8 cellular contexts compared by ENCODE assay signal in the genomic region with DNA sequence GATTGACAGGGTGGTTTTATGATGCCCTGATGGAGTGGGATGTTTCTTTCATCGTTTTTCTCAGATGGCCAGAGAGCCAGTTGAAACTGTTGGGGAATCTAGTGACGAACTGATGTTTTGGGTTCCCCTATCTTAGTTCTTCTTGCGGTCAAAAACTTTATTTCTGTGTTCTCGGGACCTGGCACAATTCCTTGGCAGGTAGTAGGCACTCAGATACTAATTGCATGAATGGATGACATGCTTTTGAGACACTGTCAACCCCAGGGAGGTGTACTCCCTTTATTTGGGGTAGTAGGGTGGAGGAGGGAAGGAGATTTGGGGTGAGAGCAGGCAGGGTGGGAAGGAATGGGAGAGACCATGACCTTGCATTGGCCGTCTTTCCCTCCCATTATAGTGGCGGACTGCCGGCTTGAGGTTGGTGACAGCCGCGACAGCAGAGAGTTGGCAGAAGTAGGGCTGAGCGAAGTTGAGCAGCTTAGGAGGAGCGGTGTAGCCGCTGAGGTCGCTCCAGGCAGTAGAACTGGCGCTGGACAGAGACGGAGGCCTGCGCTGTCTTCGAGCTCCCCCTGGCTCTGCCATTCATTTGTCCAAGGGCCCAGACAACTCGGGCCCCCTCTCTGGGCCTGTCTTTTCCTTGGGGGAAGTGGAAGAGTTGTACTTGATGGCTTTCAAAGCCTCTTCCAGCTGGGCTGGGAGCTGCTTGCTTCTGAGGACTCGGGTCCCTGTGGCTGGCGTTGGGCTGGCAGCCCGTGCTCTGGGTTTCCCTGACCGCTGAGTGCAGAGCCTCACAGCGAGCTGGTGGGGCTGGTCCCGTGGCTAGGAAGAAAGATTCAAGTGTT. TPM values are rescaled to one million over a fixed set of nuclear protein-coding genes. Genes with fewer than 3 reads are reported as not detected.
A peak's percentile ranks its signal among the peaks of the same experiment; 100 is the strongest.
DNase-seq lines count a peak whose midpoint lies in the region; ATAC-seq lines count a peak whose summit lies in the region.

No MANE protein-coding gene starts in this region.

- H3K27ac ChIP-seq in CD4-positive, alpha-beta memory T cell (ENCODE audit: low read depth, low read length) = peak overlapping the region; percentile 75

- intact Hi-C loops in CD4-positive, alpha-beta memory T cell (cut with micrococcal nuclease) = loop anchor here (1.0 to 10.0 kb wide), 5 partner anchors 17 to 753 kb away; a partner anchor contains a TSS

- H3K4me1 ChIP-seq in CD4-positive, alpha-beta memory T cell (ENCODE audit: insufficient read depth, low read length) = peaks cover 74% of the 10 kb centered on the region

- DNase-seq in CD4-positive, alpha-beta memory T cell = peak in 3 of 5 donors; percentile 35 to 40 (median 36)
- DNase-seq in NCI-H82 (lab: John Stamatoyannopoulos, UW) (peak; percentile 66), immature natural killer cell (peak; percentile 34 to 49 (median 41)), AG08395 (ENCODE audit: low spot score) (no peak)
- no peak for DNase-seq in activated naive CD4-positive, alpha-beta T cell treated with anti-CD3 and anti-CD28 coated beads, Interleukin-2, amount 50 U/mL, for 72 hours (ENCODE audit: low spot score in 2 of 2)
- DNase-seq in stimulated activated CD4-positive, alpha-beta T cell treated with anti-CD3 and anti-CD28 coated beads, Interleukin-2, amount 100 ng/mL, for 24 hours = peak; percentile 39 to 44
- DNase-seq in central memory CD4-positive, alpha-beta T cell = no peak

- H3K36me3 ChIP-seq in CD4-positive, alpha-beta memory T cell (ENCODE audit: insufficient read depth, low read length) = no peaks in the 10 kb centered on the region

- POLR2A ChIA-PET in CD4-positive, alpha-beta memory T cell (lab: Charles Lee; ENCODE audit: partially characterized antibody) = interaction anchor here (0.6 to 5.0 kb wide), 16 partner anchors 8 to 162 kb away, joined by 3 to 34 read pairs (median 8); a partner anchor contains a TSS

- CTCF ChIA-PET in CD4-positive, alpha-beta memory T cell (lab: Charles Lee; ENCODE audit: partially characterized antibody) = interaction anchor here (0.6 to 5.7 kb wide), 23 partner anchors 8 to 165 kb away, joined by 3 to 71 read pairs (median 5); a partner anchor contains a TSS

- peaks cover 25 to 31% of the 10 kb centered on the region in 2 donors for H3K36me3 Mint-ChIP-seq in CD4-positive, alpha-beta memory T cell
- peaks cover 42 to 55% of the 10 kb centered on the region in 2 donors for H3K36me3 Mint-ChIP-seq in activated naive CD4-positive, alpha-beta T cell treated with anti-CD3 and anti-CD28 coated beads, Interleukin-2, amount 50 U/mL, for 72 hours
- H3K36me3 Mint-ChIP-seq in immature natural killer cell = peaks cover 5 to 17% (median 9%) of the 10 kb centered on the region in 3 donors

- H3K27ac Mint-ChIP-seq in CD4-positive, alpha-beta memory T cell = peak overlapping the region; percentile 66 to 96 (median 87)
- peak overlapping the region; percentile 82 to 87 for H3K27ac Mint-ChIP-seq in activated naive CD4-positive, alpha-beta T cell treated with anti-CD3 and anti-CD28 coated beads, Interleukin-2, amount 50 U/mL, for 72 hours
- H3K27ac Mint-ChIP-seq in immature natural killer cell = peak overlapping the region; percentile 35 to 91 (median 72)

- H3K4me3 Mint-ChIP-seq in CD4-positive, alpha-beta memory T cell = peak overlapping the region; percentile 81 to 92 (median 84)
- peak overlapping the region; percentile 71 to 86 (median 79) for H3K4me3 Mint-ChIP-seq in immature natural killer cell

- H3K4me3 ChIP-seq in CD4-positive, alpha-beta memory T cell (ENCODE audit: low read length in 2 of 2) = peak overlapping the region; percentile 50 to 73

- peak; percentile 34 to 55 for ATAC-seq in activated naive CD4-positive, alpha-beta T cell treated with anti-CD3 and anti-CD28 coated beads, Interleukin-2, amount 50 U/mL, for 72 hours
- no peak for ATAC-seq in HG03521 (IDR thresholded peaks at IDR 0.05; ENCODE audit: unreplicated experiment)

- no peaks in the 10 kb centered on the region for H3K27me3 ChIP-seq in CD4-positive, alpha-beta memory T cell (ENCODE audit: insufficient read depth, low read length)

- peaks cover 52 to 80% (median 64%) of the 10 kb centered on the region in 4 donors for H3K4me1 Mint-ChIP-seq in CD4-positive, alpha-beta memory T cell
- H3K4me1 Mint-ChIP-seq in immature natural killer cell = peaks cover 57 to 69% of the 10 kb centered on the region in 2 donors

- H3K27me3 Mint-ChIP-seq in CD4-positive, alpha-beta memory T cell = no peaks in the 10 kb centered on the region
- peaks cover 4 to 14% (median 13%) of the 10 kb centered on the region in 3 donors for H3K27me3 Mint-ChIP-seq in immature natural killer cell (ENCODE audit: low read depth in 3 of 3)

- H3K9me3 Mint-ChIP-seq in CD4-positive, alpha-beta memory T cell = peaks cover 0 to 4% (median 1%) of the 10 kb centered on the region in 8 donors
- H3K9me3 Mint-ChIP-seq in activated naive CD4-positive, alpha-beta T cell treated with anti-CD3 and anti-CD28 coated beads, Interleukin-2, amount 50 U/mL, for 72 hours = peaks cover 0 to 11% of the 10 kb centered on the region in 2 donors
- no peaks in the 10 kb centered on the region for H3K9me3 Mint-ChIP-seq in immature natural killer cell

- no peaks in the 10 kb centered on the region for H3K9me3 ChIP-seq in CD4-positive, alpha-beta memory T cell (ENCODE audit: control insufficient read depth in 1 of 2, low read length in 2 of 2)

RNA-seq across cellular contexts. Expression of a gene that starts 2.6 kb away (rescaled TPM):
- 10 to 100 TPM; 18.2 to 19.4 TPM for total RNA-seq in CD4-positive, alpha-beta memory T cell
- polyA plus RNA-seq in CD4-positive, alpha-beta memory T cell = under 1 TPM; 0.03 to 0.57 TPM
- total RNA-seq in activated naive CD4-positive, alpha-beta T cell treated with anti-CD3 and anti-CD28 coated beads, Interleukin-2, amount 50 U/mL, for 72 hours = 10 to 100 TPM; 15.9 to 24.7 TPM
- 1 to 10 TPM in 1 of 3 donors, under 1 TPM in 1, not detected in 1; 0.16 to 1.2 TPM for polyA plus RNA-seq in immature natural killer cell

Comparison
In these comparisons a context has a peak if more than half of its experiments do, and no peak if none do; other contexts are left out.
1. DNase-seq: peak in CD4-positive, alpha-beta memory T cell (3 of 5), NCI-H82 (single experiment), immature natural killer cell (3 of 3) and stimulated activated CD4-positive, alpha-beta T cell treated with anti-CD3 and anti-CD28 coated beads, Interleukin-2, amount 100 ng/mL, for 24 hours (2 of 2); none in activated naive CD4-positive, alpha-beta T cell treated with anti-CD3 and anti-CD28 coated beads, Interleukin-2, amount 50 U/mL, for 72 hours (0 of 2), AG08395 (single experiment) and central memory CD4-positive, alpha-beta T cell (single experiment).
2. Peak in every context shown above with its lines, with median percentiles within 50 percentile points of each other: H3K27ac Mint-ChIP-seq.